1 cellular context compared by ENCODE assay signal in the genomic region with DNA sequence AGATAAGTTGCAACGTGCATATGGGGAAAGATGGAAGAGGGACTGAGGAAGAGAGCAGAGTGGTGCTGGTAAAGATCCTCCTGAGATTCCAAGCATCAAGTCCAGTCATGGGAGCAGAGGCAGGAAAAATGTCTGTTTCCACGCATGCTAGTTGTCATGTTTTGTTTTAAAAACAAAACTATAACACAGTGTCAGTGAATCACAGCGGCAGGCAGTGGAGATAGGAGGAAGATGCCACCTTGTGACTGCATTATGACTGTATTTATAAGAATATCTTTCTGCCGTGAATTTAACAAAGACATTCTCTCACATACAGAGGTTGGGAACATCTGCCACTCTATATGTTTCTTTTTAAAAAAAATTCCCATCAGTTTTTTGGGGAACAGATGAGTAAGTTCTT.
TF ChIP-seq lines count a peak whose summit lies in the region.

No MANE protein-coding gene starts in this region.

TF ChIP-seq in IMR-90, 13 proteins besides CTCF, POLR2A, EP300 and RAD21 (continued from another document):
- no peak for TF ChIP-seq BHLHE40 (IDR thresholded peaks at IDR 0.05; ENCODE audit: low read depth, low read length)
